8 cellular contexts compared by ENCODE assay signal in the genomic region with DNA sequence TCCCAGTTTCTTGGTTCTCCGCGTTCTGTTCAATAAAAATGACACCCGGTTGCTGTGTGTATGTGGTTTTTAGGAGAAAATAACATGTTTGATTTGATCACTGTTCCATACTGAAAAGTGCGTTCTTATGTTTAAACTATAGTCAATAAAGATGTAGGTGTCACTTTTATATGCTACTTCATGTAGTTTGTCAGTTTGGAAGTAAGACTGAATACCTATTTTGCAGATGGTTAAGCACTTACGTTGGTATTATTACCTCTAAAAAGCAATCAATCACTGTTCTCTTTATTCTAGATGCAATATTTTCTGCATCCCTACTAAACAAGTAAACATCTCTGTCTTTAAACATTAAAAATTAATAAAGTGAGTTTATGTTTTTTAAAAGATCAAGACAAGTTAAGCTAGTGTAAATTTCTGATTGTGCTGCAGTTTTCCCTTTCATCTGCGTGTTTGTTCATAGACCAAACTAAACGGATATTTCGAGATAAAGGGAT. TPM values are rescaled to one million over a fixed set of nuclear protein-coding genes. Genes with fewer than 3 reads are reported as not detected.
DNase-seq lines count a peak whose midpoint lies in the region; ATAC-seq and TF ChIP-seq lines count a peak whose summit lies in the region.

No MANE protein-coding gene starts in this region.

- H3K4me3 Mint-ChIP-seq in chondrocyte (ENCODE audit: unreplicated experiment) = peak overlapping the region; percentile 92
- H3K4me3 Mint-ChIP-seq in naive thymus-derived CD4-positive, alpha-beta T cell = peak overlapping the region; percentile 95 to 100 (median 99)

- POLR2A ChIA-PET in naive thymus-derived CD4-positive, alpha-beta T cell (lab: Charles Lee) = no interaction called here

- H3K27me3 ChIP-seq in naive thymus-derived CD4-positive, alpha-beta T cell (ENCODE audit: control insufficient read depth in 2 of 2, insufficient read depth in 2 of 2, low read length in 2 of 2) = no peaks in the 10 kb centered on the region

- no peak for TF ChIP-seq CTCF in C4-2B (conservative IDR thresholded peaks at IDR 0.05)
- no peak for TF ChIP-seq CTCF in chondrocyte (IDR thresholded peaks at IDR 0.05)

- no peak for ATAC-seq in naive thymus-derived CD4-positive, alpha-beta T cell
- ATAC-seq in HG02981 (IDR thresholded peaks at IDR 0.05; ENCODE audit: unreplicated experiment) = no peak

- CTCF ChIA-PET in naive thymus-derived CD4-positive, alpha-beta T cell (lab: Charles Lee) = no interaction called here

- peaks cover 49% of the 10 kb centered on the region for H3K4me1 Mint-ChIP-seq in chondrocyte (ENCODE audit: low read depth)
- H3K4me1 Mint-ChIP-seq in naive thymus-derived CD4-positive, alpha-beta T cell = peaks cover 9 to 60% (median 28%) of the 10 kb centered on the region in 7 donors

- peaks cover 3% of the 10 kb centered on the region for H3K9me3 Mint-ChIP-seq in chondrocyte (ENCODE audit: low read depth)
- peaks cover 0 to 3% (median 0%) of the 10 kb centered on the region in 11 donors for H3K9me3 Mint-ChIP-seq in naive thymus-derived CD4-positive, alpha-beta T cell

- peak overlapping the region; percentile 93 for H3K27ac Mint-ChIP-seq in chondrocyte (ENCODE audit: unreplicated experiment)
- H3K27ac Mint-ChIP-seq in naive thymus-derived CD4-positive, alpha-beta T cell = peak overlapping the region in 7 of 9 donors; percentile 15 to 100 (median 79)

- peak overlapping the region; percentile 84 for H3K4me3 ChIP-seq in Jurkat, Clone E6-1 (ENCODE audit: low read length)
- H3K4me3 ChIP-seq in naive thymus-derived CD4-positive, alpha-beta T cell (ENCODE audit: low read length) = peak overlapping the region; percentile 83

- no peaks in the 10 kb centered on the region for H3K9me3 ChIP-seq in naive thymus-derived CD4-positive, alpha-beta T cell (ENCODE audit: control insufficient read depth in 2 of 3, low read length in 3 of 3)

- H3K27ac ChIP-seq in C4-2B = peak overlapping the region; percentile 91
- peak overlapping the region; percentile 96 for H3K27ac ChIP-seq in naive thymus-derived CD4-positive, alpha-beta T cell (ENCODE audit: low read depth, low read length)

- no peaks in the 10 kb centered on the region for H3K36me3 ChIP-seq in naive thymus-derived CD4-positive, alpha-beta T cell (ENCODE audit: control insufficient read depth in 2 of 3, insufficient read depth in 3 of 3, low read length in 3 of 3)

- DNase-seq in Jurkat, Clone E6-1 (ENCODE audit: low read depth, low spot score) = peak; percentile 25
- no peak for DNase-seq in chondrocyte (ENCODE audit: low spot score)
- DNase-seq in naive thymus-derived CD4-positive, alpha-beta T cell = no peak
- no peak for DNase-seq in GF-D8 (lab: John Stamatoyannopoulos, UW)
- no peak for DNase-seq in AML-193 (lab: John Stamatoyannopoulos, UW)
- no peak for DNase-seq in NCI-H2196 treated with DMSO at 0.1 percent for 48 hours (lab: John Stamatoyannopoulos, UW; ENCODE audit: unreplicated experiment)

- H3K27me3 Mint-ChIP-seq in chondrocyte (ENCODE audit: low read depth) = no peaks in the 10 kb centered on the region
- peaks cover 0 to 5% (median 0%) of the 10 kb centered on the region in 5 donors for H3K27me3 Mint-ChIP-seq in naive thymus-derived CD4-positive, alpha-beta T cell

- no peaks in the 10 kb centered on the region for H3K36me3 Mint-ChIP-seq in chondrocyte (ENCODE audit: low read depth)
- peaks cover 0 to 11% (median 0%) of the 10 kb centered on the region in 5 donors for H3K36me3 Mint-ChIP-seq in naive thymus-derived CD4-positive, alpha-beta T cell

- peaks cover 12 to 28% of the 10 kb centered on the region in 2 donors for H3K4me1 ChIP-seq in naive thymus-derived CD4-positive, alpha-beta T cell (ENCODE audit: control insufficient read depth in 2 of 2, insufficient read depth in 2 of 2, low read length in 2 of 2)

- intact Hi-C loops in naive thymus-derived CD4-positive, alpha-beta T cell (cut with micrococcal nuclease) = loop anchor here (1.0 to 10.0 kb wide), 18 partner anchors 9 to 1769 kb away; a partner anchor contains a TSS

RNA-seq across cellular contexts. Expression of a gene that starts 0.7 kb away (rescaled TPM):
- polyA plus RNA-seq in Jurkat, Clone E6-1 (2012; ENCODE audit: insufficient read depth, insufficient read length) = 46.7 TPM
- total RNA-seq in chondrocyte = 6.6 to 9.9 TPM (median 7.1 TPM) in 3 replicates
- total RNA-seq in naive thymus-derived CD4-positive, alpha-beta T cell = 10 to 100 TPM in 1 of 5 experiments, under 1 TPM in 4; 0.32 to 52.6 (median 0.75) TPM
- polyA plus RNA-seq in naive thymus-derived CD4-positive, alpha-beta T cell = under 1 TPM; 0.19 to 0.52 TPM

RNA-seq across cellular contexts. Expression of a gene that starts 19.7 kb away (rescaled TPM):
- polyA plus RNA-seq in Jurkat, Clone E6-1 (2012; ENCODE audit: insufficient read depth, insufficient read length) = 22.1 TPM
- total RNA-seq in chondrocyte = 42.0 to 57.5 TPM (median 44.6 TPM) in 3 replicates
- 10 to 100 TPM; 20.7 to 36.7 (median 28.4) TPM for total RNA-seq in naive thymus-derived CD4-positive, alpha-beta T cell
- polyA plus RNA-seq in naive thymus-derived CD4-positive, alpha-beta T cell = 10 to 100 TPM; 11.2 to 16.8 TPM
